9 cellular contexts compared by ENCODE assay signal in the genomic region with DNA sequence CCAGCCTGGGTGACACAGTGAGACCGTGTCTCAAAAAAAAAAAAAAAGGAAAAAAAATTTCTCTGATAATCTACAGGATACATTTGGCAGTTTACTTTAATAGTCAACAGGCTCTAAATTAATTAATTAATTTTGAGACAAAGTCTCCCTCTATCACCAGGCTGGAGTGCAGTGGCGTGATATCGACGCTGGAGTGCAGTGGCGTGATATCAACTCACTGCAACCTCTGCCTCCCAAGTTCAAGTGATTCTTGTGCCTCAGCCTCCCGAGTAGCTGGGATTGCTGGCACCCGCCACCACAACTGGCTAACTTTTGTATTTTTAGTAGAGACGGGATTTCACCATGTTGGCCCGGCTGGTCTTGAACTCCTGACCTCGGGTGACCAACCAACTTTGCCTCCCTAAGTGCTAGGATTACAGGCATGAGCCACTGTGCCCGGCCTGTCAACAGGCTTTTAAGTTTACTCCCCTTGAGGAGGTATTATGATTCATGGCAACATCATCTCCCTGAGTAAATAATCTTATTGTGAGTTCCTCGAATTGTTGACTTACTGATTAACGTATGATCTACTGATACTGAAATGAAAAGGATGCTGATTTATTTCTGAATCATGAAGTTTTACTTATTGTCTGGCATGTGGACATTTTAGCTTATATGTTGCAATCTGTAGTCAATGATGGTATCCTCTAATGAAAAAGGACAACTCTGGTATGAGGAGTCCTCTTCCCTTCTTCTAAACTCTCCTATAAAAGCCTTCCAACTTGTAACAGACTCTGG. TPM values are rescaled to one million over a fixed set of nuclear protein-coding genes. Genes with fewer than 3 reads are reported as not detected.
A peak's percentile ranks its signal among the peaks of the same experiment; 100 is the strongest.
DNase-seq lines count a peak whose midpoint lies in the region; ATAC-seq and TF ChIP-seq lines count a peak whose summit lies in the region.
"Had no signal": no experiment of that assay in that cellular context is flagged by ENCODE, and none has a peak within 500 bp of the region (broad histone marks: within the 10 kb centered on the region; RNA-seq: fewer than 3 reads in every experiment).

No MANE protein-coding gene starts in this region.

- H3K27ac Mint-ChIP-seq in type B pancreatic cell, result no peak overlapping the region

- no peaks in the 10 kb centered on the region for H3K4me1 Mint-ChIP-seq in type B pancreatic cell (ENCODE audit: unreplicated experiment)

- ATAC-seq in SK-N-SH treated with all-trans-retinoic acid at 6 μM for 48 hours, result peak; percentile 88

- H3K4me3 Mint-ChIP-seq in type B pancreatic cell, result no peak overlapping the region

- H3K27me3 Mint-ChIP-seq in type B pancreatic cell, result no peaks in the 10 kb centered on the region

- H3K36me3 Mint-ChIP-seq in type B pancreatic cell, result no peaks in the 10 kb centered on the region

- no peak for TF ChIP-seq CTCF in type B pancreatic cell (conservative IDR thresholded peaks at IDR 0.05)

- no peaks in the 10 kb centered on the region for H3K9me3 Mint-ChIP-seq in type B pancreatic cell

- DNase-seq in A172 (ENCODE audit: low spot score) (peak; percentile 78), GM04503 (ENCODE audit: low read depth) (peak; percentile 87), fibroblast of the conjunctiva (ENCODE audit: low read depth) (peak; percentile 67), NCI-H2081 treated with DMSO at 0.1 percent for 48 hours (lab: John Stamatoyannopoulos, UW) (no peak), middle frontal gyrus (ENCODE audit: extremely low spot score, low spot score) (no peak), type B pancreatic cell (ENCODE audit: extremely low spot score, unreplicated experiment) (no peak), KG1 (lab: John Stamatoyannopoulos, UW) (no peak)
- DNase-seq: C1 segment of cervical spinal cord had no signal

TF ChIP-seq in SK-N-SH treated with all-trans-retinoic acid at 6 μM for 48 hours, 23 proteins besides CTCF, POLR2A, EP300 and RAD21:
- no peak for TF ChIP-seq ZFP30 (CRISPR knock-in tag; IDR thresholded peaks at IDR 0.05)
- TF ChIP-seq, protein P1, sequence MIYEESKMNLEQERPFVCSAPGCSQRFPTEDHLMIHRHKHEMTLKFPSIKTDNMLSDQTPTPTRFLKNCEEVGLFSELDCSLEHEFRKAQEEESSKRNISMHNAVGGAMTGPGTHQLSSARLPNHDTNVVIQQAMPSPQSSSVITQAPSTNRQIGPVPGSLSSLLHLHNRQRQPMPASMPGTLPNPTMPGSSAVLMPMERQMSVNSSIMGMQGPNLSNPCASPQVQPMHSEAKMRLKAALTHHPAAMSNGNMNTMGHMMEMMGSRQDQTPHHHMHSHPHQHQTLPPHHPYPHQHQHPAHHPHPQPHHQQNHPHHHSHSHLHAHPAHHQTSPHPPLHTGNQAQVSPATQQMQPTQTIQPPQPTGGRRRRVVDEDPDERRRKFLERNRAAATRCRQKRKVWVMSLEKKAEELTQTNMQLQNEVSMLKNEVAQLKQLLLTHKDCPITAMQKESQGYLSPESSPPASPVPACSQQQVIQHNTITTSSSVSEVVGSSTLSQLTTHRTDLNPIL (CRISPR knock-in tag; IDR thresholded peaks at IDR 0.05; ENCODE audit: low read depth), result no peak
- no peak for TF ChIP-seq ARNTL (CRISPR knock-in tag; IDR thresholded peaks at IDR 0.05; ENCODE audit: borderline replicate concordance, low read depth)
- TF ChIP-seq, protein P2, sequence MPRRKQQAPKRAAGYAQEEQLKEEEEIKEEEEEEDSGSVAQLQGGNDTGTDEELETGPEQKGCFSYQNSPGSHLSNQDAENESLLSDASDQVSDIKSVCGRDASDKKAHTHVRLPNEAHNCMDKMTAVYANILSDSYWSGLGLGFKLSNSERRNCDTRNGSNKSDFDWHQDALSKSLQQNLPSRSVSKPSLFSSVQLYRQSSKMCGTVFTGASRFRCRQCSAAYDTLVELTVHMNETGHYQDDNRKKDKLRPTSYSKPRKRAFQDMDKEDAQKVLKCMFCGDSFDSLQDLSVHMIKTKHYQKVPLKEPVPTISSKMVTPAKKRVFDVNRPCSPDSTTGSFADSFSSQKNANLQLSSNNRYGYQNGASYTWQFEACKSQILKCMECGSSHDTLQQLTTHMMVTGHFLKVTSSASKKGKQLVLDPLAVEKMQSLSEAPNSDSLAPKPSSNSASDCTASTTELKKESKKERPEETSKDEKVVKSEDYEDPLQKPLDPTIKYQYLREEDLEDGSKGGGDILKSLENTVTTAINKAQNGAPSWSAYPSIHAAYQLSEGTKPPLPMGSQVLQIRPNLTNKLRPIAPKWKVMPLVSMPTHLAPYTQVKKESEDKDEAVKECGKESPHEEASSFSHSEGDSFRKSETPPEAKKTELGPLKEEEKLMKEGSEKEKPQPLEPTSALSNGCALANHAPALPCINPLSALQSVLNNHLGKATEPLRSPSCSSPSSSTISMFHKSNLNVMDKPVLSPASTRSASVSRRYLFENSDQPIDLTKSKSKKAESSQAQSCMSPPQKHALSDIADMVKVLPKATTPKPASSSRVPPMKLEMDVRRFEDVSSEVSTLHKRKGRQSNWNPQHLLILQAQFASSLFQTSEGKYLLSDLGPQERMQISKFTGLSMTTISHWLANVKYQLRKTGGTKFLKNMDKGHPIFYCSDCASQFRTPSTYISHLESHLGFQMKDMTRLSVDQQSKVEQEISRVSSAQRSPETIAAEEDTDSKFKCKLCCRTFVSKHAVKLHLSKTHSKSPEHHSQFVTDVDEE (CRISPR knock-in tag; IDR thresholded peaks at IDR 0.05), result no peak
- TF ChIP-seq SNAI2 (CRISPR knock-in tag; IDR thresholded peaks at IDR 0.05), result no peak
- TF ChIP-seq ISL1 (CRISPR knock-in tag; IDR thresholded peaks at IDR 0.05), result peak; percentile 91
- TF ChIP-seq ZFP3 (CRISPR knock-in tag; IDR thresholded peaks at IDR 0.05), result peak; percentile 11; the same call in 1 of the 2 replicates

RNA-seq across cellular contexts. Expression of a gene that starts 21.3 kb away (rescaled TPM):
- total RNA-seq in A172 (2014; rRNA removed; shearing (Covaris generic)), result 10.7 and 18.0 TPM in 2 replicates
- 14.4 and 18.2 TPM in 2 replicates for total RNA-seq in type B pancreatic cell (ENCODE audit: low replicate concordance)

RNA-seq across cellular contexts. Expression of a gene that starts 26.4 kb away (rescaled TPM):
- total RNA-seq in A172 (2014; rRNA removed; shearing (Covaris generic)), result 12.1 and 16.9 TPM in 2 replicates
- total RNA-seq in type B pancreatic cell (ENCODE audit: low replicate concordance), result 19.0 and 44.6 TPM in 2 replicates

Comparison
In these comparisons a context has a peak if more than half of its experiments do, and no peak if none do; other contexts are left out.
1. DNase-seq: peak in A172 (single experiment), GM04503 (single experiment) and fibroblast of the conjunctiva (single experiment); none in NCI-H2081 treated with DMSO at 0.1 percent for 48 hours (single experiment), middle frontal gyrus (single experiment), type B pancreatic cell (single experiment) and KG1 (single experiment).